1 cellular context compared by ENCODE assay signal in the genomic region with DNA sequence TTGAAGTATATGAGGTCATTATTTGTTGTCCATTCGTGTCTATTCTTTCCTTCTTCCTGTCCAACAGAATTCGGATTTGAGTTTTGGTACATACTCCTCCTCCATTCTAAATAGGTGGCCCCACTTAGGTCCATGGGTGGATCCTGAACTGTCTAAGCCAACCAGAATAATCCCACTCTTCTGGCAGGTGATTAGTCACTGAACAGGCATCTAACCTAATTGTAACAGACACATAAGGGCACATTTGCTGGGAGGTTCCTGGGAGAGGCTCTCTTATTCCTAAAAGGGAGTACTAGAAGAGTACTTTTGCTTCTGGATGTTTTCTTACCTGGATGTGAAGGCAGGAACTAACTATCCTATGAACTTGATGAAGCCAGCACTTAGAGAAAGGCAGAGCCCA.
TF ChIP-seq lines count a peak whose summit lies in the region.

No MANE protein-coding gene starts in this region.

TF ChIP-seq in K562, 482 proteins besides CTCF, POLR2A, EP300 and RAD21:
- no peak for TF ChIP-seq RCOR1 (IDR thresholded peaks at IDR 0.05; ENCODE audit: borderline replicate concordance in 1 of 2, low read depth in 2 of 2, low read length in 2 of 2)
- TF ChIP-seq MEF2A (IDR thresholded peaks at IDR 0.05; ENCODE audit: control insufficient read depth, low read depth, low read length) = no peak
- no peak for TF ChIP-seq ZNF584 (CRISPR knock-in tag; IDR thresholded peaks at IDR 0.05; ENCODE audit: low read depth)
- no peak for TF ChIP-seq ZBTB7A (IDR thresholded peaks at IDR 0.05; ENCODE audit: borderline replicate concordance, control insufficient read depth, low read depth, low read length)
- TF ChIP-seq ZNF778 (CRISPR knock-in tag; IDR thresholded peaks at IDR 0.05) = no peak
- no peak for TF ChIP-seq ZNF217 (CRISPR knock-in tag; IDR thresholded peaks at IDR 0.05)
- TF ChIP-seq, protein P1, sequence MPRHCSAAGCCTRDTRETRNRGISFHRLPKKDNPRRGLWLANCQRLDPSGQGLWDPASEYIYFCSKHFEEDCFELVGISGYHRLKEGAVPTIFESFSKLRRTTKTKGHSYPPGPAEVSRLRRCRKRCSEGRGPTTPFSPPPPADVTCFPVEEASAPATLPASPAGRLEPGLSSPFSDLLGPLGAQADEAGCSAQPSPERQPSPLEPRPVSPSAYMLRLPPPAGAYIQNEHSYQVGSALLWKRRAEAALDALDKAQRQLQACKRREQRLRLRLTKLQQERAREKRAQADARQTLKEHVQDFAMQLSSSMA (CRISPR knock-in tag; IDR thresholded peaks at IDR 0.05) = no peak
- TF ChIP-seq TCF7 (IDR thresholded peaks at IDR 0.05; ENCODE audit: borderline replicate concordance) = no peak
- no peak for TF ChIP-seq TOE1 (IDR thresholded peaks at IDR 0.05; ENCODE audit: borderline replicate concordance)
- no peak for TF ChIP-seq TOE1 (CRISPR knock-in tag; IDR thresholded peaks at IDR 0.05; ENCODE audit: borderline replicate concordance, low read depth)
- no peak for TF ChIP-seq SREBF1 (IDR thresholded peaks at IDR 0.05; ENCODE audit: borderline replicate concordance, low read depth, low read length)
- TF ChIP-seq, protein P2, sequence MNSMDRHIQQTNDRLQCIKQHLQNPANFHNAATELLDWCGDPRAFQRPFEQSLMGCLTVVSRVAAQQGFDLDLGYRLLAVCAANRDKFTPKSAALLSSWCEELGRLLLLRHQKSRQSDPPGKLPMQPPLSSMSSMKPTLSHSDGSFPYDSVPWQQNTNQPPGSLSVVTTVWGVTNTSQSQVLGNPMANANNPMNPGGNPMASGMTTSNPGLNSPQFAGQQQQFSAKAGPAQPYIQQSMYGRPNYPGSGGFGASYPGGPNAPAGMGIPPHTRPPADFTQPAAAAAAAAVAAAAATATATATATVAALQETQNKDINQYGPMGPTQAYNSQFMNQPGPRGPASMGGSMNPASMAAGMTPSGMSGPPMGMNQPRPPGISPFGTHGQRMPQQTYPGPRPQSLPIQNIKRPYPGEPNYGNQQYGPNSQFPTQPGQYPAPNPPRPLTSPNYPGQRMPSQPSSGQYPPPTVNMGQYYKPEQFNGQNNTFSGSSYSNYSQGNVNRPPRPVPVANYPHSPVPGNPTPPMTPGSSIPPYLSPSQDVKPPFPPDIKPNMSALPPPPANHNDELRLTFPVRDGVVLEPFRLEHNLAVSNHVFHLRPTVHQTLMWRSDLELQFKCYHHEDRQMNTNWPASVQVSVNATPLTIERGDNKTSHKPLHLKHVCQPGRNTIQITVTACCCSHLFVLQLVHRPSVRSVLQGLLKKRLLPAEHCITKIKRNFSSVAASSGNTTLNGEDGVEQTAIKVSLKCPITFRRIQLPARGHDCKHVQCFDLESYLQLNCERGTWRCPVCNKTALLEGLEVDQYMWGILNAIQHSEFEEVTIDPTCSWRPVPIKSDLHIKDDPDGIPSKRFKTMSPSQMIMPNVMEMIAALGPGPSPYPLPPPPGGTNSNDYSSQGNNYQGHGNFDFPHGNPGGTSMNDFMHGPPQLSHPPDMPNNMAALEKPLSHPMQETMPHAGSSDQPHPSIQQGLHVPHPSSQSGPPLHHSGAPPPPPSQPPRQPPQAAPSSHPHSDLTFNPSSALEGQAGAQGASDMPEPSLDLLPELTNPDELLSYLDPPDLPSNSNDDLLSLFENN (IDR thresholded peaks at IDR 0.05; ENCODE audit: low read depth in 2 of 2, low read length in 2 of 2) = no peak
- no peak for TF ChIP-seq WHSC1 (IDR thresholded peaks at IDR 0.05; ENCODE audit: low read length)
